ENCODE assay signal across 8 cellular contexts in the genomic region with DNA sequence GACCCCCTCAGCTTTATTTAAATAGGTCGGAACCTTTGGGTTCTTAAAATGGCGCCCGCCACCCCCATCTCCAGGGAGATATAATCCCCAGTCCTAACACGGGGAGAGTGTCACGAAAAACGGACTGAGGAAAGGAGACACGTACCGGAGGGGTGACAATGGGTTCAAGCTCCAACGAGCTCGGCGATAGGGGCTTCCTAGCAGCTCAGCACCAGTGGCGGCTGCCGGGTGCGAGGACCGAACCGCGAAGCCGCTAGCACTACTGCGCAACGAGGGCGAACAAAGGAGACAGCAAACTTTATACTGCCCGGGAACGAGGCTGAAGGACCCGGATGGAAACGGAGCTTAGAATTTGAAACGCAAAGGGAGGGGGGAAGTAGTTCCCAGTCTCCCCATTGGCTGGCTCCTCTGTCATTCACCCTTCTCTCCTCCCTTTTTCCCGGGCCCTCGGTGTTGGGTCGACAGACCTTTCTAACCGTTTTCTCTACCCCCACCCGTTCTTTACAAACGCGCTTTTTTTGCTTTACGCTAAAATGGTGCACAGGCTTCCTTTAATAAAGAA. TPM values are rescaled to one million over a fixed set of nuclear protein-coding genes. Genes with fewer than 3 reads are reported as not detected.
DNase-seq lines count a peak whose midpoint lies in the region; ATAC-seq and TF ChIP-seq lines count a peak whose summit lies in the region.

RBMX (minus strand) TSS at position 274 of the 562 bp plus-strand sequence. CDS start 1,298 bp downstream, outside the sequence.

- peak within 1 kb of the TSS; percentile 71 for H3K4me3 ChIP-seq in BLaER1
- H3K4me3 ChIP-seq in left lung, result peak within 1 kb of the TSS; percentile 47 to 60

- CTCF ChIA-PET in activated CD4-positive, alpha-beta T cell treated with anti-CD3 and anti-CD28 coated beads, Interleukin-2, amount 10 ng/mL, durations not matched to agents 7 days and 5 days (lab: Charles Lee), result interaction anchor here (0.6 to 1.0 kb wide), 3 partner anchors 12 to 113 kb away, joined by 3 to 6 read pairs (median 4); no protein-coding TSS in a partner anchor

- H3K4me1 Mint-ChIP-seq in activated CD4-positive, alpha-beta T cell treated with anti-CD3 and anti-CD28 coated beads, Interleukin-2, amount 10 ng/mL, durations not matched to agents 7 days and 5 days, result peaks cover 22% of the 10 kb centered on the region
- peaks cover 9% of the 10 kb centered on the region for H3K4me1 Mint-ChIP-seq in dendritic cell treated with granulocyte-macrophage colony-stimulating factor and Interleukin-4, amounts not matched to agents 40 ng/mL and 50 ng/mL, for 4 days (ENCODE audit: low read depth)

- peaks cover 43% of the 10 kb centered on the region for H4K20me1 ChIP-seq in BLaER1

- H3K9ac ChIP-seq in BLaER1, result peak within 1 kb of the TSS; percentile 99

- H3K9me3 Mint-ChIP-seq in activated CD4-positive, alpha-beta T cell treated with anti-CD3 and anti-CD28 coated beads, Interleukin-2, amount 10 ng/mL, durations not matched to agents 7 days and 5 days, result no peaks in the 10 kb centered on the region
- H3K9me3 Mint-ChIP-seq in dendritic cell treated with granulocyte-macrophage colony-stimulating factor and Interleukin-4, amounts not matched to agents 40 ng/mL and 50 ng/mL, for 4 days, result no peaks in the 10 kb centered on the region

- TF ChIP-seq CTCF in left lung (IDR thresholded peaks at IDR 0.05), result no peak

- H3K27ac ChIP-seq in BLaER1 (peak within 1 kb of the TSS; percentile 98), left lung (peak within 1 kb of the TSS; percentile 93 to 95)

- H3K9me3 ChIP-seq in BLaER1 (peaks cover 6% of the 10 kb centered on the region; the same call in 1 of the 2 replicates), left lung (no peaks in the 10 kb centered on the region)

- DNase-seq in NCI-H69 (lab: John Stamatoyannopoulos, UW) (peak; percentile 96), left lung (peak; percentile 84 to 91)
- peak; percentile 92 for DNase-seq in activated CD4-positive, alpha-beta T cell treated with anti-CD3 and anti-CD28 coated beads, Interleukin-2, amount 10 ng/mL, durations not matched to agents 7 days and 5 days
- peak; percentile 81 for DNase-seq in stimulated activated CD4-positive, alpha-beta T cell treated with anti-CD3 and anti-CD28 coated beads, Interleukin-2, amount 100 ng/mL, for 48 hours

- peak within 1 kb of the TSS; percentile 99 for H3K27ac Mint-ChIP-seq in activated CD4-positive, alpha-beta T cell treated with anti-CD3 and anti-CD28 coated beads, Interleukin-2, amount 10 ng/mL, durations not matched to agents 7 days and 5 days
- peak within 1 kb of the TSS; percentile 96 for H3K27ac Mint-ChIP-seq in dendritic cell treated with granulocyte-macrophage colony-stimulating factor and Interleukin-4, amounts not matched to agents 40 ng/mL and 50 ng/mL, for 4 days

- H3K4me2 ChIP-seq in BLaER1, result peak within 1 kb of the TSS; percentile 74

- H3K36me3 Mint-ChIP-seq in activated CD4-positive, alpha-beta T cell treated with anti-CD3 and anti-CD28 coated beads, Interleukin-2, amount 10 ng/mL, durations not matched to agents 7 days and 5 days (ENCODE audit: low read depth), result peaks cover 30% of the 10 kb centered on the region
- peaks cover 40% of the 10 kb centered on the region for H3K36me3 Mint-ChIP-seq in dendritic cell treated with granulocyte-macrophage colony-stimulating factor and Interleukin-4, amounts not matched to agents 40 ng/mL and 50 ng/mL, for 4 days (ENCODE audit: low read depth)

- no peaks in the 10 kb centered on the region for H3K27me3 Mint-ChIP-seq in activated CD4-positive, alpha-beta T cell treated with anti-CD3 and anti-CD28 coated beads, Interleukin-2, amount 10 ng/mL, durations not matched to agents 7 days and 5 days
- no peaks in the 10 kb centered on the region for H3K27me3 Mint-ChIP-seq in dendritic cell treated with granulocyte-macrophage colony-stimulating factor and Interleukin-4, amounts not matched to agents 40 ng/mL and 50 ng/mL, for 4 days

- POLR2A ChIA-PET in activated CD4-positive, alpha-beta T cell treated with anti-CD3 and anti-CD28 coated beads, Interleukin-2, amount 10 ng/mL, durations not matched to agents 7 days and 5 days (lab: Charles Lee), result interaction anchor here (1.0 to 1.3 kb wide), 3 partner anchors 9 to 101 kb away, joined by 3 to 8 read pairs (median 4); partner anchors contain the start of gene ARHGEF6

- intact Hi-C loops in dendritic cell treated with granulocyte-macrophage colony-stimulating factor and Interleukin-4, amounts not matched to agents 40 ng/mL and 50 ng/mL, for 4 days (cut with micrococcal nuclease), result loop anchor here (1.0 kb wide), 1 partner anchor 30 kb away; no protein-coding TSS in a partner anchor
- intact Hi-C loops in left lung (cut with DNase I), result no loop called here

- ATAC-seq in GM19328 (IDR thresholded peaks at IDR 0.05; ENCODE audit: unreplicated experiment) (peak; percentile 94), HG03520 (IDR thresholded peaks at IDR 0.05; ENCODE audit: unreplicated experiment) (peak; percentile 86), left lung (peak; percentile 97)

- H3K27me3 ChIP-seq in BLaER1, result peaks cover 14% of the 10 kb centered on the region; the same call in 1 of the 2 replicates
- no peaks in the 10 kb centered on the region for H3K27me3 ChIP-seq in left lung

- H3K4me1 ChIP-seq in BLaER1, result peaks cover 29% of the 10 kb centered on the region
- peaks cover 0 to 3% of the 10 kb centered on the region in 2 donors for H3K4me1 ChIP-seq in left lung

- peak within 1 kb of the TSS; percentile 99 for H3K4me3 Mint-ChIP-seq in activated CD4-positive, alpha-beta T cell treated with anti-CD3 and anti-CD28 coated beads, Interleukin-2, amount 10 ng/mL, durations not matched to agents 7 days and 5 days
- peak within 1 kb of the TSS; percentile 89 for H3K4me3 Mint-ChIP-seq in dendritic cell treated with granulocyte-macrophage colony-stimulating factor and Interleukin-4, amounts not matched to agents 40 ng/mL and 50 ng/mL, for 4 days

- H3K36me3 ChIP-seq in BLaER1 (peaks cover 34% of the 10 kb centered on the region), left lung (peaks cover 3 to 26% of the 10 kb centered on the region in 2 donors)

RNA-seq across cellular contexts. Expression of gene RBMX, which starts in this region (rescaled TPM):
- total RNA-seq in activated CD4-positive, alpha-beta T cell treated with anti-CD3 and anti-CD28 coated beads, Interleukin-2, amount 10 ng/mL, durations not matched to agents 7 days and 5 days, result 100 to 1,000 TPM; 281 to 316 TPM
- total RNA-seq in left lung, result 100 to 1,000 TPM; 102 to 121 TPM

Comparison
In these comparisons a context has a peak if more than half of its experiments do, and no peak if none do; other contexts are left out.
1. Peak in every context shown above with its lines: DNase-seq, ATAC-seq, H3K4me3 ChIP-seq and H3K27ac ChIP-seq.